In the genomic region with DNA sequence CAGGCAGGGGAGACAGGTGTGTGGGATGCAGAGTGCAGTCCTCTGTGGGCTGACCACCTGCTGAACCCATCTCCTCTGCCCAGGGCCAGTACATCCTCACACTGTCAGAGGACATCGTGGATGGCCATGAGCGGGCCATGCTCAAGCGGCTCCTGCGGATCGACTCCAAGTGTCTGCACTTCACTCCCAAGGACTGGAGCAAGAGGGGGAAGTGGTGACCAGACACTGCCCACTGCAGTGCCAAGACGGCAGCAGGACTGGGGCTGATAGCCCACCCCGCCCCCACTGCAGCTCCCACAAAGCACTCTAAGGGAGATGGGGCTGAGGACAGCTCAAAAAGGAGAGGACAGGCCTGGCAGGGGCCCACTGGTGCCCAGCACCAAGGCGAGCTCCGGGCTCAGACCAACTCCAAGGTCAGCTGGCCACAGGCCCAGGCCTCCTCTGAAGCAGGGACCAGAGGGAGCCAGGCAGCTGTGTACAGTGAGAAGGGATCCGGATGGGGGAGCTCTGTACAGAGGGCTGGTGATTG, we compare ENCODE assay signal across 1 cellular context.
A peak's percentile ranks its signal among the peaks of the same experiment; 100 is the strongest.
TF ChIP-seq lines count a peak whose summit lies in the region.

No MANE protein-coding gene starts in this region.

TF ChIP-seq in K562, 482 proteins besides CTCF, POLR2A, EP300 and RAD21:
- TF ChIP-seq, protein P1, sequence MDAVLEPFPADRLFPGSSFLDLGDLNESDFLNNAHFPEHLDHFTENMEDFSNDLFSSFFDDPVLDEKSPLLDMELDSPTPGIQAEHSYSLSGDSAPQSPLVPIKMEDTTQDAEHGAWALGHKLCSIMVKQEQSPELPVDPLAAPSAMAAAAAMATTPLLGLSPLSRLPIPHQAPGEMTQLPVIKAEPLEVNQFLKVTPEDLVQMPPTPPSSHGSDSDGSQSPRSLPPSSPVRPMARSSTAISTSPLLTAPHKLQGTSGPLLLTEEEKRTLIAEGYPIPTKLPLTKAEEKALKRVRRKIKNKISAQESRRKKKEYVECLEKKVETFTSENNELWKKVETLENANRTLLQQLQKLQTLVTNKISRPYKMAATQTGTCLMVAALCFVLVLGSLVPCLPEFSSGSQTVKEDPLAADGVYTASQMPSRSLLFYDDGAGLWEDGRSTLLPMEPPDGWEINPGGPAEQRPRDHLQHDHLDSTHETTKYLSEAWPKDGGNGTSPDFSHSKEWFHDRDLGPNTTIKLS (IDR thresholded peaks at IDR 0.05; ENCODE audit: borderline replicate concordance, low read depth), result no peak
- TF ChIP-seq ZSCAN32 (CRISPR knock-in tag; IDR thresholded peaks at IDR 0.05) (no peak), POLR2G (IDR thresholded peaks at IDR 0.05; ENCODE audit: low read depth, low read length) (peak; percentile 74), SUPT5H (IDR thresholded peaks at IDR 0.05) (0 out of 2 replicates have a peak, but pooled peaks have one; percentile 17), YY1 (IDR thresholded peaks at IDR 0.05; ENCODE audit: borderline replicate concordance in 1 of 3, control insufficient read depth in 1 of 3, extremely low read depth in 1 of 3, insufficient read depth in 3 of 3, insufficient read length in 1 of 3, insufficient replicate concordance in 2 of 3, low read depth in 1 of 3, low read length in 2 of 3) (no peak), RBFOX2 (IDR thresholded peaks at IDR 0.05; ENCODE audit: low read depth, low read length) (peak; percentile 63), RUNX1 (IDR thresholded peaks at IDR 0.05; ENCODE audit: low read depth) (no peak)
- TF ChIP-seq, protein P2, sequence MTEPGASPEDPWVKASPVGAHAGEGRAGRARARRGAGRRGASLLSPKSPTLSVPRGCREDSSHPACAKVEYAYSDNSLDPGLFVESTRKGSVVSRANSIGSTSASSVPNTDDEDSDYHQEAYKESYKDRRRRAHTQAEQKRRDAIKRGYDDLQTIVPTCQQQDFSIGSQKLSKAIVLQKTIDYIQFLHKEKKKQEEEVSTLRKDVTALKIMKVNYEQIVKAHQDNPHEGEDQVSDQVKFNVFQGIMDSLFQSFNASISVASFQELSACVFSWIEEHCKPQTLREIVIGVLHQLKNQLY (CRISPR knock-in tag; conservative IDR thresholded peaks at IDR 0.05), result no peak
- TF ChIP-seq, protein P3, sequence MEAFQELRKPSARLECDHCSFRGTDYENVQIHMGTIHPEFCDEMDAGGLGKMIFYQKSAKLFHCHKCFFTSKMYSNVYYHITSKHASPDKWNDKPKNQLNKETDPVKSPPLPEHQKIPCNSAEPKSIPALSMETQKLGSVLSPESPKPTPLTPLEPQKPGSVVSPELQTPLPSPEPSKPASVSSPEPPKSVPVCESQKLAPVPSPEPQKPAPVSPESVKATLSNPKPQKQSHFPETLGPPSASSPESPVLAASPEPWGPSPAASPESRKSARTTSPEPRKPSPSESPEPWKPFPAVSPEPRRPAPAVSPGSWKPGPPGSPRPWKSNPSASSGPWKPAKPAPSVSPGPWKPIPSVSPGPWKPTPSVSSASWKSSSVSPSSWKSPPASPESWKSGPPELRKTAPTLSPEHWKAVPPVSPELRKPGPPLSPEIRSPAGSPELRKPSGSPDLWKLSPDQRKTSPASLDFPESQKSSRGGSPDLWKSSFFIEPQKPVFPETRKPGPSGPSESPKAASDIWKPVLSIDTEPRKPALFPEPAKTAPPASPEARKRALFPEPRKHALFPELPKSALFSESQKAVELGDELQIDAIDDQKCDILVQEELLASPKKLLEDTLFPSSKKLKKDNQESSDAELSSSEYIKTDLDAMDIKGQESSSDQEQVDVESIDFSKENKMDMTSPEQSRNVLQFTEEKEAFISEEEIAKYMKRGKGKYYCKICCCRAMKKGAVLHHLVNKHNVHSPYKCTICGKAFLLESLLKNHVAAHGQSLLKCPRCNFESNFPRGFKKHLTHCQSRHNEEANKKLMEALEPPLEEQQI (IDR thresholded peaks at IDR 0.05), result no peak
